ENCODE assay signal across 9 cellular contexts in the genomic region with DNA sequence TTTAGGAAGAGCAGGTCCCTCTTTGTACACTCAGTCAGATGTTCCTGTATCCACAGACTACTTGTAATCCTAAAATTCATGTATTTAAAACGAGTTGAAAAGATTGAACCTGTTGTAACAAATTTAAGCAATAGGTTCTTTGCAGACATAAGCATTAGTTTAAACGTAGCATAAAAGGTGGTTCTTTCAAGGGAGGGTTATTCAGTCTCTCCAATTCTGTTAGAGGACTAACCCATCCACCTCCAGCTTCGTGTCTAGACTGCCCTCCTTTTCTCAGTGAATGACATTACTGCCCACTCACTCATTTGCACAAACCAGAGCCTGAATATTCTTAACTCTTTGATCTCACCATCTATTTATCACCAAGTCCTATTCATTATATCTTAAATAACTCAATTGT. TPM values are rescaled to one million over a fixed set of nuclear protein-coding genes. Genes with fewer than 3 reads are reported as not detected.
DNase-seq lines count a peak whose midpoint lies in the region; ATAC-seq, FAIRE-seq and TF ChIP-seq lines count a peak whose summit lies in the region.
"Not testable (repeated sequence)": the region's sequence is repeated elsewhere in the genome, so short reads cannot be mapped to it uniquely, and the experiment has no call there.
"Had no signal": no experiment of that assay in that cellular context is flagged by ENCODE, and none has a peak within 500 bp of the region (broad histone marks: within the 10 kb centered on the region; RNA-seq: fewer than 3 reads in every experiment).

No MANE protein-coding gene starts in this region.

- not testable (repeated sequence) for H3K27ac Mint-ChIP-seq in T-helper 2 cell treated with Interferon-gamma antibody and Interleukin-4, amounts not matched to agents 5 μg/mL and 100 μg/mL, for 36 hours

- TF ChIP-seq CTCF in ascending aorta (IDR thresholded peaks at IDR 0.05); epithelial cell of proximal tubule (conservative IDR thresholded peaks at IDR 0.05; ENCODE audit: low read depth, low read length); psoas muscle (IDR thresholded peaks at IDR 0.05): not testable (repeated sequence)

- H3K4me2 ChIP-seq in Karpas-422 (ENCODE audit: low read depth, low read length, poor library complexity, severe bottlenecking), result peak overlapping the region; percentile 63

- H3K4me3 ChIP-seq in Karpas-422 (ENCODE audit: low read length) (peak overlapping the region; percentile 69), ascending aorta (peak overlapping the region; percentile 55 to 71), epithelial cell of proximal tubule (ENCODE audit: low read depth, low read length) (peak overlapping the region; percentile 55), psoas muscle (peak overlapping the region; percentile 71)

- ATAC-seq in left lobe of liver, result peak; percentile 7
- not testable (repeated sequence) for ATAC-seq in psoas muscle

- H3K4me1 Mint-ChIP-seq in T-helper 2 cell treated with Interferon-gamma antibody and Interleukin-4, amounts not matched to agents 5 μg/mL and 100 μg/mL, for 36 hours (ENCODE audit: low read depth), result not testable (repeated sequence)

- not testable (repeated sequence) for H3K79me2 ChIP-seq in Karpas-422 (ENCODE audit: low read length)

- H3K36me3 ChIP-seq in Karpas-422 (ENCODE audit: insufficient read depth, low read length); ascending aorta; psoas muscle (ENCODE audit: insufficient read depth in 1 of 2, low read depth in 1 of 2): not testable (repeated sequence)

- not testable (repeated sequence) for DNase-seq in GM18507 (ENCODE audit: extremely low spot score, insufficient read length, low read depth); T-helper 2 cell treated with Interferon-gamma antibody and Interleukin-4, amounts not matched to agents 5 μg/mL and 100 μg/mL, for 36 hours (ENCODE audit: low spot score); ascending aorta (ENCODE audit: low spot score in 2 of 2); epithelial cell of proximal tubule (ENCODE audit: low read depth); left lobe of liver (ENCODE audit: low spot score); psoas muscle
- peak; percentile 44 for DNase-seq in Karpas-422

- H3K9me2 ChIP-seq in Karpas-422 (replicated peaks; ENCODE audit: insufficient read depth, low read length), result not testable (repeated sequence)

- 4 to 14% (median 5%) methylated on average over 2 to 3 of the region's 3 CpGs for WGBS in psoas muscle, 3 donors

- not testable (repeated sequence) for H3K4me1 ChIP-seq in Karpas-422 (ENCODE audit: low read length); ascending aorta; psoas muscle

- intact Hi-C loops in ascending aorta (cut with DNase I); psoas muscle (cut with DNase I): not testable (repeated sequence)

- not testable (repeated sequence) for H3K27me3 Mint-ChIP-seq in T-helper 2 cell treated with Interferon-gamma antibody and Interleukin-4, amounts not matched to agents 5 μg/mL and 100 μg/mL, for 36 hours (ENCODE audit: low read depth)

- H3K36me3 Mint-ChIP-seq in T-helper 2 cell treated with Interferon-gamma antibody and Interleukin-4, amounts not matched to agents 5 μg/mL and 100 μg/mL, for 36 hours (ENCODE audit: low read depth), result peaks cover 14% of the 10 kb centered on the region

- H3K9me3 ChIP-seq in Karpas-422 (ENCODE audit: low read length); ascending aorta; psoas muscle: not testable (repeated sequence)

- H4K20me1 ChIP-seq in Karpas-422 (ENCODE audit: insufficient read depth, low read depth, low read length), result not testable (repeated sequence)

- H3K9ac ChIP-seq in Karpas-422 (ENCODE audit: low read length), result peak overlapping the region; percentile 80

- FAIRE-seq in GM18507 (lab: Jason Lieb, UNC), result peak; percentile 29

- not testable (repeated sequence) for H3K27me3 ChIP-seq in Karpas-422 (ENCODE audit: low read length); ascending aorta; psoas muscle (ENCODE audit: insufficient read depth in 3 of 3, low read length in 2 of 3)

- not testable (repeated sequence) for H3K9me3 Mint-ChIP-seq in T-helper 2 cell treated with Interferon-gamma antibody and Interleukin-4, amounts not matched to agents 5 μg/mL and 100 μg/mL, for 36 hours

- H2AFZ ChIP-seq in Karpas-422 (ENCODE audit: low read length), result peak overlapping the region; percentile 71; the same call in 1 of the 2 replicates

- H3K4me3 Mint-ChIP-seq in T-helper 2 cell treated with Interferon-gamma antibody and Interleukin-4, amounts not matched to agents 5 μg/mL and 100 μg/mL, for 36 hours, result peak overlapping the region; percentile 93

- H3K27ac ChIP-seq in Karpas-422 (ENCODE audit: low read length); ascending aorta; psoas muscle: not testable (repeated sequence)

RNA-seq across cellular contexts. Expression of a gene that starts 0.6 kb away (rescaled TPM):
- total RNA-seq in Karpas-422 (2014; rRNA removed; shearing (Covaris generic); ENCODE audit: low replicate concordance), result 3.8 and 7.5 TPM in 2 replicates
- total RNA-seq in ascending aorta (2.0 TPM), epithelial cell of proximal tubule (6.0 and 8.5 TPM in 2 replicates), left lobe of liver (0.93 TPM), psoas muscle (1 to 10 TPM; 1.0 to 1.7 (median 1.3) TPM)
- polyA plus RNA-seq in psoas muscle, result 1 to 10 TPM in 1 of 3 donors, under 1 TPM in 2; 0.35 to 2.1 (median 0.51) TPM

RNA-seq across cellular contexts. Expression of a gene that starts 38.5 kb away (rescaled TPM):
- not detected in 2 replicates for total RNA-seq in Karpas-422 (2014; rRNA removed; shearing (Covaris generic); ENCODE audit: low replicate concordance)
- not detected for total RNA-seq in ascending aorta
- not detected in 2 replicates for total RNA-seq in epithelial cell of proximal tubule
- total RNA-seq in left lobe of liver, result not detected
- not detected for total RNA-seq in psoas muscle
- polyA plus RNA-seq in psoas muscle, result not detected
- total RNA-seq: lung microvascular endothelial cell, renal cortical epithelial cell had no signal
